In genomic region chr5:82295144-82295543, GRCh38 we compare ENCODE assay signal across 27 cellular contexts. TPM values are rescaled to one million over a fixed set of nuclear protein-coding genes. Genes with fewer than 3 reads are reported as not detected.
A peak's percentile ranks its signal among the peaks of the same experiment; 100 is the strongest.
DNase-seq lines count a peak whose midpoint lies in the region; ATAC-seq, FAIRE-seq and TF ChIP-seq lines count a peak whose summit lies in the region.
"Had no signal": no experiment of that assay in that cellular context is flagged by ENCODE, and none has a peak within 500 bp of the region (broad histone marks: within the 10 kb centered on the region; RNA-seq: fewer than 3 reads in every experiment).

No MANE protein-coding gene starts in this region.

- H3K4me1 ChIP-seq in HAP-1 = peaks cover 42% of the 10 kb centered on the region
- H3K4me1 ChIP-seq in astrocyte (ENCODE audit: insufficient read depth, low read length) = no peaks in the 10 kb centered on the region
- no peaks in the 10 kb centered on the region for H3K4me1 ChIP-seq in ascending aorta
- H3K4me1 ChIP-seq: esophagus muscularis mucosa, thyroid gland had no signal

- H3K4me2 ChIP-seq in astrocyte (ENCODE audit: low read length) = no peak overlapping the region

- H3K27ac ChIP-seq in astrocyte (ENCODE audit: low read depth, low read length) = no peak overlapping the region
- no peak overlapping the region for H3K27ac ChIP-seq in ascending aorta
- no peak overlapping the region for H3K27ac ChIP-seq in brain microvascular endothelial cell
- H3K27ac ChIP-seq: coronary artery, esophagus muscularis mucosa, GM23248, thyroid gland had no signal

- H4K20me1 ChIP-seq in astrocyte (ENCODE audit: insufficient read depth, low read length) = no peaks in the 10 kb centered on the region

- TF ChIP-seq CTCF in astrocyte (IDR thresholded peaks at IDR 0.05; ENCODE audit: insufficient read depth, low read depth, low read length) = no peak
- no peak for TF ChIP-seq CTCF in ascending aorta (IDR thresholded peaks at IDR 0.05)
- TF ChIP-seq CTCF in brain microvascular endothelial cell (IDR thresholded peaks at IDR 0.05; ENCODE audit: low read depth, low read length, missing control alignments) = no peak

- no peak overlapping the region for H3K27ac Mint-ChIP-seq in astrocyte (ENCODE audit: unreplicated experiment)
- H3K27ac Mint-ChIP-seq in activated CD8-positive, alpha-beta T cell treated with anti-CD3 and anti-CD28 coated beads, Interleukin-2, amount 10 ng/mL, durations not matched to agents 7 days and 5 days = no peak overlapping the region
- H3K27ac Mint-ChIP-seq: activated naive CD8-positive, alpha-beta T cell treated with anti-CD3 and anti-CD28 coated beads, Interleukin-2, amount 50 U/mL, for 24 hours; stimulated activated naive CD8-positive, alpha-beta T cell treated with anti-CD3 and anti-CD28 coated beads, Interleukin-15, Interleukin-2, amounts not matched to agents 100 ng/mL and 50 ng/mL, for 24 hours; T-cell had no signal

- H3K4me3 Mint-ChIP-seq in astrocyte (ENCODE audit: unreplicated experiment) = no peak overlapping the region
- no peak overlapping the region for H3K4me3 Mint-ChIP-seq in activated CD8-positive, alpha-beta T cell treated with anti-CD3 and anti-CD28 coated beads, Interleukin-2, amount 10 ng/mL, durations not matched to agents 7 days and 5 days
- H3K4me3 Mint-ChIP-seq: activated naive CD8-positive, alpha-beta T cell treated with anti-CD3 and anti-CD28 coated beads, Interleukin-2, amount 50 U/mL, for 24 hours; neural crest cell; stimulated activated naive CD8-positive, alpha-beta T cell treated with anti-CD3 and anti-CD28 coated beads, Interleukin-15, Interleukin-2, amounts not matched to agents 100 ng/mL and 50 ng/mL, for 24 hours; T-cell had no signal

- no peaks in the 10 kb centered on the region for H3K27me3 ChIP-seq in HAP-1 (ENCODE audit: low read depth)
- H3K27me3 ChIP-seq in astrocyte (ENCODE audit: insufficient read depth, low read length) = no peaks in the 10 kb centered on the region
- no peaks in the 10 kb centered on the region for H3K27me3 ChIP-seq in ascending aorta
- no peaks in the 10 kb centered on the region for H3K27me3 ChIP-seq in brain microvascular endothelial cell (replicated peaks)
- H3K27me3 ChIP-seq: esophagus muscularis mucosa, thyroid gland had no signal

- in situ Hi-C loops in HAP-1 (cut with MboI; ENCODE audit: low sequenced_read_pairs) (no loop called here), brain microvascular endothelial cell (cut with HindIII; ENCODE audit: low pct_ligation_motif_present, low sequenced_read_pairs) (no loop called here)

- H3K9ac ChIP-seq in astrocyte (ENCODE audit: low read length) = no peak overlapping the region
- H3K9ac ChIP-seq: GM23248 had no signal

- no peak for ATAC-seq in activated CD8-positive, alpha-beta T cell treated with anti-CD3 and anti-CD28 coated beads, Interleukin-2, amount 10 ng/mL, durations not matched to agents 7 days and 5 days
- ATAC-seq: activated naive CD8-positive, alpha-beta T cell treated with anti-CD3 and anti-CD28 coated beads, Interleukin-2, amount 50 U/mL, for 24 hours; left cardiac atrium; T-cell had no signal

- no peaks in the 10 kb centered on the region for H3K36me3 Mint-ChIP-seq in astrocyte (ENCODE audit: low read depth, unreplicated experiment)
- H3K36me3 Mint-ChIP-seq in activated CD8-positive, alpha-beta T cell treated with anti-CD3 and anti-CD28 coated beads, Interleukin-2, amount 10 ng/mL, durations not matched to agents 7 days and 5 days (ENCODE audit: low read depth) = no peaks in the 10 kb centered on the region
- H3K36me3 Mint-ChIP-seq: T-cell had no signal

- intact Hi-C loops in ascending aorta (cut with DNase I) = no loop called here

- peaks cover 12% of the 10 kb centered on the region for H3K4me1 Mint-ChIP-seq in astrocyte (ENCODE audit: low read depth, unreplicated experiment)
- H3K4me1 Mint-ChIP-seq in activated CD8-positive, alpha-beta T cell treated with anti-CD3 and anti-CD28 coated beads, Interleukin-2, amount 10 ng/mL, durations not matched to agents 7 days and 5 days (ENCODE audit: low read depth) = no peaks in the 10 kb centered on the region
- H3K4me1 Mint-ChIP-seq: activated naive CD8-positive, alpha-beta T cell treated with anti-CD3 and anti-CD28 coated beads, Interleukin-2, amount 50 U/mL, for 24 hours; T-cell had no signal

- H2AFZ ChIP-seq in astrocyte (ENCODE audit: low read depth, low read length) = no peak overlapping the region
- H2AFZ ChIP-seq: GM23248 had no signal

- no peaks in the 10 kb centered on the region for H3K36me3 ChIP-seq in HAP-1 (replicated peaks)
- H3K36me3 ChIP-seq in astrocyte (ENCODE audit: insufficient read depth, low read length) = no peaks in the 10 kb centered on the region
- no peaks in the 10 kb centered on the region for H3K36me3 ChIP-seq in ascending aorta
- no peaks in the 10 kb centered on the region for H3K36me3 ChIP-seq in brain microvascular endothelial cell (replicated peaks)
- H3K36me3 ChIP-seq: esophagus muscularis mucosa, thyroid gland had no signal

- CTCF ChIA-PET in activated CD8-positive, alpha-beta T cell treated with anti-CD3 and anti-CD28 coated beads, Interleukin-2, amount 10 ng/mL, durations not matched to agents 7 days and 5 days (lab: Charles Lee) = interaction anchor here (0.7 to 0.8 kb wide), 2 partner anchors 9 to 17 kb away, joined by 3 read pairs; no protein-coding TSS in a partner anchor

- H3K9me3 ChIP-seq in HAP-1 (no peaks in the 10 kb centered on the region), astrocyte (ENCODE audit: insufficient read depth, low read depth, low read length) (no peaks in the 10 kb centered on the region), ascending aorta (no peaks in the 10 kb centered on the region)
- H3K9me3 ChIP-seq: esophagus muscularis mucosa, thyroid gland had no signal

- H3K9me3 Mint-ChIP-seq in astrocyte (ENCODE audit: unreplicated experiment) = no peaks in the 10 kb centered on the region
- H3K9me3 Mint-ChIP-seq in activated CD8-positive, alpha-beta T cell treated with anti-CD3 and anti-CD28 coated beads, Interleukin-2, amount 10 ng/mL, durations not matched to agents 7 days and 5 days (ENCODE audit: insufficient read depth) = no peaks in the 10 kb centered on the region
- H3K9me3 Mint-ChIP-seq: stimulated activated naive CD8-positive, alpha-beta T cell treated with anti-CD3 and anti-CD28 coated beads, Interleukin-15, Interleukin-2, amounts not matched to agents 100 ng/mL and 50 ng/mL, for 24 hours had no signal

- POLR2A ChIA-PET in activated CD8-positive, alpha-beta T cell treated with anti-CD3 and anti-CD28 coated beads, Interleukin-2, amount 10 ng/mL, durations not matched to agents 7 days and 5 days (lab: Charles Lee) = no interaction called here

- peak; percentile 39 to 54 for DNase-seq in HAP-1 (ENCODE audit: low spot score in 2 of 2)
- peak; percentile 46 for DNase-seq in M059J (ENCODE audit: low read depth)
- peak; percentile 36 for DNase-seq in astrocyte (ENCODE audit: low read depth)
- DNase-seq in iris pigment epithelial cell (ENCODE audit: low read depth) = peak; percentile 11
- no peak for DNase-seq in ascending aorta (ENCODE audit: low spot score in 2 of 2)
- DNase-seq in brain microvascular endothelial cell = no peak
- DNase-seq in activated CD8-positive, alpha-beta T cell treated with anti-CD3 and anti-CD28 coated beads, Interleukin-2, amount 10 ng/mL, durations not matched to agents 7 days and 5 days = no peak
- DNase-seq: activated gamma-delta T cell; activated naive CD8-positive, alpha-beta T cell treated with anti-CD3 and anti-CD28 coated beads, Interleukin-2, amount 50 U/mL, for 24 hours; GDM1; glutamatergic neuron; GM23248; Karpas-422; left cardiac atrium; mammary epithelial cell; NCI-H1092; NCI-H187; posterior cingulate gyrus; SHP77; T-cell; thyroid gland had no signal

- H3K4me3 ChIP-seq in HAP-1 = no peak overlapping the region
- no peak overlapping the region for H3K4me3 ChIP-seq in astrocyte (ENCODE audit: insufficient read depth, low read depth, low read length)
- H3K4me3 ChIP-seq in ascending aorta = no peak overlapping the region
- no peak overlapping the region for H3K4me3 ChIP-seq in brain microvascular endothelial cell (ENCODE audit: low read depth, low read length)
- H3K4me3 ChIP-seq: coronary artery, esophagus muscularis mucosa, GM23248, thyroid gland had no signal

- FAIRE-seq in astrocyte (lab: Jason Lieb, UNC) = no peak
- FAIRE-seq: bronchial epithelial cell, GM18507 had no signal

- H3K79me2 ChIP-seq in astrocyte (ENCODE audit: insufficient read depth, low read length) = no peaks in the 10 kb centered on the region

- no peaks in the 10 kb centered on the region for H3K27me3 Mint-ChIP-seq in astrocyte (ENCODE audit: low read depth, unreplicated experiment)
- H3K27me3 Mint-ChIP-seq in activated CD8-positive, alpha-beta T cell treated with anti-CD3 and anti-CD28 coated beads, Interleukin-2, amount 10 ng/mL, durations not matched to agents 7 days and 5 days (ENCODE audit: low read depth) = no peaks in the 10 kb centered on the region
- H3K27me3 Mint-ChIP-seq: activated naive CD8-positive, alpha-beta T cell treated with anti-CD3 and anti-CD28 coated beads, Interleukin-2, amount 50 U/mL, for 24 hours; stimulated activated naive CD8-positive, alpha-beta T cell treated with anti-CD3 and anti-CD28 coated beads, Interleukin-15, Interleukin-2, amounts not matched to agents 100 ng/mL and 50 ng/mL, for 24 hours; T-cell had no signal

RNA-seq across cellular contexts. Expression of gene RPS23, which starts 17.0 kb away (rescaled TPM):
- 2,299 and 2,313 TPM in 2 replicates for total RNA-seq in M059J (2014; rRNA removed; shearing (Covaris generic))
- 1,547 and 1,683 TPM in 2 replicates for total RNA-seq in astrocyte
- total RNA-seq in ascending aorta = 1,118 TPM
- total RNA-seq in activated CD8-positive, alpha-beta T cell treated with anti-CD3 and anti-CD28 coated beads, Interleukin-2, amount 10 ng/mL, durations not matched to agents 7 days and 5 days = 1,000 to 10,000 TPM; 1,914 to 1,974 TPM

Comparison
In these comparisons a context has a peak if more than half of its experiments do, and no peak if none do; other contexts are left out.
1. DNase-seq: peak in HAP-1 (2 of 2), M059J (single experiment), astrocyte (single experiment) and iris pigment epithelial cell (single experiment); none in ascending aorta (0 of 2), brain microvascular endothelial cell (single experiment) and activated CD8-positive, alpha-beta T cell treated with anti-CD3 and anti-CD28 coated beads, Interleukin-2, amount 10 ng/mL, durations not matched to agents 7 days and 5 days (single experiment).